Comparison of ENCODE assay signal across 18 cellular contexts in genomic region chr2:15809504-15809903, GRCh38.
"Had no signal": no experiment of that assay in that cellular context is flagged by ENCODE, and none has a peak within 500 bp of the region (broad histone marks: within the 10 kb centered on the region; RNA-seq: fewer than 3 reads in every experiment).

No MANE protein-coding gene starts in this region.

- H3K4me3 Mint-ChIP-seq: activated CD4-positive, alpha-beta T cell treated with anti-CD3 and anti-CD28 coated beads, Interleukin-2, amount 10 ng/mL, durations not matched to agents 7 days and 5 days; activated T-helper 17 cell treated with anti-CD3 and anti-CD28 coated beads, Interleukin-2, amount 50 U/mL, for 72 hours; stimulated activated naive B cell treated with anti-CD40 and anti-IgM and Interleukin-4, amounts not matched to agents 10 μg/mL and 1 μg/mL and 100 μg/mL, for 72 hours; T-helper 1 cell treated with Interleukin-12 subunit alpha and Interleukin-12 subunit beta and Interleukin-4 antibody, amounts not matched to agents 30 μg/mL and 1 μg/mL, for 36 hours had no signal

- H3K4me1 ChIP-seq: adrenal gland, gastrocnemius medialis, psoas muscle, upper lobe of right lung had no signal

- H3K4me3 ChIP-seq: adrenal gland, gastrocnemius medialis, psoas muscle, spleen, upper lobe of right lung had no signal

- H3K27me3 Mint-ChIP-seq: activated CD4-positive, alpha-beta T cell treated with anti-CD3 and anti-CD28 coated beads, Interleukin-2, amount 10 ng/mL, durations not matched to agents 7 days and 5 days had no signal

- DNase-seq: activated CD4-positive, alpha-beta T cell treated with anti-CD3 and anti-CD28 coated beads, Interleukin-2, amount 10 ng/mL, durations not matched to agents 7 days and 5 days; activated naive CD4-positive, alpha-beta T cell treated with anti-CD3 and anti-CD28 coated beads, Interleukin-2, amount 50 U/mL, for 16 hours; activated T-cell treated with anti-CD3 and anti-CD28 coated beads for 4 hours; adrenal gland; central memory CD4-positive, alpha-beta T cell; cortex of kidney; effector memory CD4-positive, alpha-beta T cell; gastrocnemius medialis; naive B cell; occipital lobe; psoas muscle; spleen; stimulated activated CD4-positive, alpha-beta T cell treated with anti-CD3 and anti-CD28 coated beads, Interleukin-1b, Interleukin-23, amount 100 ng/mL, for 48 hours; stimulated activated naive B cell treated with anti-CD40 and anti-IgM and Interleukin-4, amounts not matched to agents 10 μg/mL and 1 μg/mL and 100 μg/mL, for 72 hours; upper lobe of right lung had no signal

- H3K4me1 Mint-ChIP-seq: activated CD4-positive, alpha-beta T cell treated with anti-CD3 and anti-CD28 coated beads, Interleukin-2, amount 10 ng/mL, durations not matched to agents 7 days and 5 days; activated T-helper 17 cell treated with anti-CD3 and anti-CD28 coated beads, Interleukin-2, amount 50 U/mL, for 72 hours; stimulated activated naive B cell treated with anti-CD40 and anti-IgM and Interleukin-4, amounts not matched to agents 10 μg/mL and 1 μg/mL and 100 μg/mL, for 72 hours had no signal

- H3K36me3 Mint-ChIP-seq: naive B cell; stimulated activated naive B cell treated with anti-CD40 and anti-IgM and Interleukin-4, amounts not matched to agents 10 μg/mL and 1 μg/mL and 100 μg/mL, for 72 hours had no signal

- H3K27ac ChIP-seq: adrenal gland, epithelial cell of prostate, gastrocnemius medialis, psoas muscle, spleen, upper lobe of right lung had no signal

- H3K9me3 Mint-ChIP-seq: activated CD4-positive, alpha-beta T cell treated with anti-CD3 and anti-CD28 coated beads, Interleukin-2, amount 10 ng/mL, durations not matched to agents 7 days and 5 days; activated T-helper 17 cell treated with anti-CD3 and anti-CD28 coated beads, Interleukin-2, amount 50 U/mL, for 72 hours; naive B cell; stimulated activated naive B cell treated with anti-CD40 and anti-IgM and Interleukin-4, amounts not matched to agents 10 μg/mL and 1 μg/mL and 100 μg/mL, for 72 hours; T-helper 1 cell treated with Interleukin-12 subunit alpha and Interleukin-12 subunit beta and Interleukin-4 antibody, amounts not matched to agents 30 μg/mL and 1 μg/mL, for 36 hours had no signal

- H3K27me3 ChIP-seq: adrenal gland, gastrocnemius medialis, upper lobe of right lung had no signal

- H3K36me3 ChIP-seq: adrenal gland, gastrocnemius medialis, spleen, upper lobe of right lung had no signal

- H3K27ac Mint-ChIP-seq: activated CD4-positive, alpha-beta T cell treated with anti-CD3 and anti-CD28 coated beads, Interleukin-2, amount 10 ng/mL, durations not matched to agents 7 days and 5 days; activated T-helper 17 cell treated with anti-CD3 and anti-CD28 coated beads, Interleukin-2, amount 50 U/mL, for 72 hours; naive B cell; stimulated activated naive B cell treated with anti-CD40 and anti-IgM and Interleukin-4, amounts not matched to agents 10 μg/mL and 1 μg/mL and 100 μg/mL, for 72 hours; T-helper 1 cell treated with Interleukin-12 subunit alpha and Interleukin-12 subunit beta and Interleukin-4 antibody, amounts not matched to agents 30 μg/mL and 1 μg/mL, for 36 hours had no signal

- H3K9me3 ChIP-seq: adrenal gland, gastrocnemius medialis, psoas muscle, spleen, upper lobe of right lung had no signal
